In the genomic region with DNA sequence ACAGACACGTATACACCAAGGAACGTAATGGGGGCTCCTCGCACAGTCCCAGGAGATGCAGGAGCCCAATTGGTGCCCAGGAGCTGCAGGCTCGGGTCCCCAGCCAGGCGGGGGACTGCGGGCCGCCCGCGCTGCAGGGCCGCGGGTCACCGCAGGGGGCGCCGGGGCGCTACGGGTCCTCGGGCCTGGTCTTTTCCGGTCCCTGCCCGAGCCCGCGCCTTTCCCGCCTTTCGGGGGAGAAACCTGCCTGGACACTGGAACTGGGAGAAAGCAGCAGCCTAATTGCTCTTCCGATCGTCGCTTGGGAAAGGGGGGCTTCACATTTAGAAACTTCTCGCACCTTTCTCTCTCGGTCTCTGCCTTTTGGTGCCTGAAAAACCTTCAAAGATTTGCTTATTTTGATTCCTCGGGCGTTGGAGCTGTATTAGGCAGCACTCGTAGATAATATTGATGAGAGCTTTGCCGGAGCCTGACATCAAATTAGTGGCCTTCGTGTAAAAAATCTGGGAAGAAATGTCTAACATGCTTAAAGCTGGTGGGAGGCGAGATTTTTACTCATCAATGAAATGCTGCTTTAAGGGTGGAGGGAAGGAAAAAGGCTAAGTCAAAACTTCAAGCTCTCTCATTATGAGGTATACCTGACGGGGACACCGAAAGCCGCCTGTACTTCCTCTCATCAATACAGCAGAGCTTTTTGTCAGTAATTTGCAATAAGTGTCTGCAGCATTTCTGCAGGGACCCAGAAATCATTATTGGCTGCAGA, we compare ENCODE assay signal across 10 cellular contexts. TPM values are rescaled to one million over a fixed set of nuclear protein-coding genes. Genes with fewer than 3 reads are reported as not detected.
DNase-seq lines count a peak whose midpoint lies in the region; ATAC-seq and TF ChIP-seq lines count a peak whose summit lies in the region.
"Had no signal": no experiment of that assay in that cellular context is flagged by ENCODE, and none has a peak within 500 bp of the region (broad histone marks: within the 10 kb centered on the region; RNA-seq: fewer than 3 reads in every experiment).

No MANE protein-coding gene starts in this region.

- H3K27ac ChIP-seq in neural cell (ENCODE audit: low read length), result no peak overlapping the region
- H3K27ac ChIP-seq: upper lobe of left lung had no signal

- H3K36me3 Mint-ChIP-seq in central memory CD8-positive, alpha-beta T cell (ENCODE audit: insufficient read depth), result peaks cover 31% of the 10 kb centered on the region
- peaks cover 6% of the 10 kb centered on the region for H3K36me3 Mint-ChIP-seq in activated T-helper 2 cell treated with anti-CD3 and anti-CD28 coated beads, Interferon-gamma antibody, Interleukin-2, Interleukin-4, amounts not matched to agents 10 μg/mL and 5 μg/mL and 100 μg/mL, durations not matched to agents 14 hours and 24 hours and 36 hours (ENCODE audit: low read depth)

- peaks cover 5% of the 10 kb centered on the region for H3K9me3 Mint-ChIP-seq in central memory CD8-positive, alpha-beta T cell
- peaks cover 6% of the 10 kb centered on the region for H3K9me3 Mint-ChIP-seq in activated T-helper 2 cell treated with anti-CD3 and anti-CD28 coated beads, Interferon-gamma antibody, Interleukin-2, Interleukin-4, amounts not matched to agents 10 μg/mL and 5 μg/mL and 100 μg/mL, durations not matched to agents 14 hours and 24 hours and 36 hours

- no peak for DNase-seq in central memory CD8-positive, alpha-beta T cell (ENCODE audit: low spot score in 2 of 2)
- no peak for DNase-seq in NCI-H345 treated with DMSO at 0.1 percent for 48 hours (lab: John Stamatoyannopoulos, UW; ENCODE audit: unreplicated experiment)
- no peak for DNase-seq in activated T-helper 2 cell treated with anti-CD3 and anti-CD28 coated beads, Interferon-gamma antibody, Interleukin-2, Interleukin-4, amounts not matched to agents 10 μg/mL and 5 μg/mL and 100 μg/mL, durations not matched to agents 14 hours and 24 hours and 36 hours (ENCODE audit: low spot score)
- DNase-seq: NCI-H1417 treated with DMSO at 0.1 percent for 48 hours had no signal

- peaks cover 13% of the 10 kb centered on the region for H3K4me1 ChIP-seq in ES-I3 (ENCODE audit: insufficient read depth, low read length)

- H3K4me3 Mint-ChIP-seq in central memory CD8-positive, alpha-beta T cell, result peak overlapping the region; percentile 77
- no peak overlapping the region for H3K4me3 Mint-ChIP-seq in activated T-helper 2 cell treated with anti-CD3 and anti-CD28 coated beads, Interferon-gamma antibody, Interleukin-2, Interleukin-4, amounts not matched to agents 10 μg/mL and 5 μg/mL and 100 μg/mL, durations not matched to agents 14 hours and 24 hours and 36 hours (ENCODE audit: low read depth)

- peak; percentile 40 for TF ChIP-seq CTCF in neural cell (IDR thresholded peaks at IDR 0.05; ENCODE audit: poor library complexity, severe bottlenecking)

- intact Hi-C loops in activated T-helper 2 cell treated with anti-CD3 and anti-CD28 coated beads, Interferon-gamma antibody, Interleukin-2, Interleukin-4, amounts not matched to agents 10 μg/mL and 5 μg/mL and 100 μg/mL, durations not matched to agents 14 hours and 24 hours and 36 hours (cut with micrococcal nuclease), result loop anchor here (2.0 kb wide), 1 partner anchor 15 kb away; no protein-coding TSS in a partner anchor

- H3K9me2 ChIP-seq in neural cell (ENCODE audit: insufficient read depth, low read length), result no peaks in the 10 kb centered on the region

- no peak overlapping the region for H3K4me3 ChIP-seq in neural cell (ENCODE audit: low read length)

- H3K9me3 ChIP-seq in ES-I3 (ENCODE audit: control insufficient read depth, insufficient read depth, low read length), result no peaks in the 10 kb centered on the region
- no peaks in the 10 kb centered on the region for H3K9me3 ChIP-seq in neural cell (ENCODE audit: low read length)
- H3K9me3 ChIP-seq: upper lobe of left lung had no signal

- H4K20me1 ChIP-seq in neural cell (ENCODE audit: insufficient read depth), result no peaks in the 10 kb centered on the region

- no peak overlapping the region for H2AFZ ChIP-seq in neural cell (ENCODE audit: low read depth, low read length)

- H3F3A ChIP-seq in neural cell (ENCODE audit: insufficient read depth, low read length, poor library complexity, severe bottlenecking), result no peaks in the 10 kb centered on the region

- no peak overlapping the region for H3K27ac Mint-ChIP-seq in central memory CD8-positive, alpha-beta T cell (ENCODE audit: low read depth)
- no peak overlapping the region for H3K27ac Mint-ChIP-seq in activated T-helper 2 cell treated with anti-CD3 and anti-CD28 coated beads, Interferon-gamma antibody, Interleukin-2, Interleukin-4, amounts not matched to agents 10 μg/mL and 5 μg/mL and 100 μg/mL, durations not matched to agents 14 hours and 24 hours and 36 hours

- no peak for TF ChIP-seq RAD21 in neural cell (conservative IDR thresholded peaks at IDR 0.05)

- peak; percentile 57 for ATAC-seq in HG03354 (IDR thresholded peaks at IDR 0.05; ENCODE audit: poor library complexity, severe bottlenecking, unreplicated experiment)
- no peak for ATAC-seq in central memory CD8-positive, alpha-beta T cell (replicated peaks; ENCODE audit: extremely low read depth, poor library complexity, severe bottlenecking)
- ATAC-seq in GM18498 (IDR thresholded peaks at IDR 0.05; ENCODE audit: unreplicated experiment), result no peak
- ATAC-seq in GM21737 (IDR thresholded peaks at IDR 0.05; ENCODE audit: unreplicated experiment), result no peak

- peaks cover 93% of the 10 kb centered on the region for H3K27me3 Mint-ChIP-seq in central memory CD8-positive, alpha-beta T cell
- H3K27me3 Mint-ChIP-seq in activated T-helper 2 cell treated with anti-CD3 and anti-CD28 coated beads, Interferon-gamma antibody, Interleukin-2, Interleukin-4, amounts not matched to agents 10 μg/mL and 5 μg/mL and 100 μg/mL, durations not matched to agents 14 hours and 24 hours and 36 hours (ENCODE audit: low read depth), result peaks cover 86% of the 10 kb centered on the region

- H3K9ac ChIP-seq in ES-I3 (ENCODE audit: low read depth, low read length) (peak overlapping the region; percentile 63), neural cell (ENCODE audit: low read length) (no peak overlapping the region)

- no peak for TF ChIP-seq EP300 in neural cell (conservative IDR thresholded peaks at IDR 0.05; ENCODE audit: poor library complexity, severe bottlenecking)

- H3K27me3 ChIP-seq in neural cell (ENCODE audit: insufficient read depth, low read depth, low read length), result peaks cover 100% of the 10 kb centered on the region

- no peaks in the 10 kb centered on the region for H3K79me2 ChIP-seq in neural cell (replicated peaks; ENCODE audit: insufficient read depth, low read length)

- H3K4me1 Mint-ChIP-seq in central memory CD8-positive, alpha-beta T cell, result peaks cover 39% of the 10 kb centered on the region
- H3K4me1 Mint-ChIP-seq in activated T-helper 2 cell treated with anti-CD3 and anti-CD28 coated beads, Interferon-gamma antibody, Interleukin-2, Interleukin-4, amounts not matched to agents 10 μg/mL and 5 μg/mL and 100 μg/mL, durations not matched to agents 14 hours and 24 hours and 36 hours (ENCODE audit: low read depth), result peaks cover 21% of the 10 kb centered on the region

- H3K4me2 ChIP-seq in neural cell (ENCODE audit: low read length), result no peak overlapping the region

- no peaks in the 10 kb centered on the region for H3K36me3 ChIP-seq in ES-I3 (ENCODE audit: insufficient read depth, low read length)
- no peaks in the 10 kb centered on the region for H3K36me3 ChIP-seq in neural cell (ENCODE audit: insufficient read depth, low read length)
- H3K36me3 ChIP-seq: upper lobe of left lung had no signal

TF ChIP-seq in neural cell, 6 proteins besides CTCF, POLR2A, EP300 and RAD21:
- TF ChIP-seq POLR2AphosphoS5 (IDR thresholded peaks at IDR 0.05) (no peak), TAF1 (IDR thresholded peaks at IDR 0.05; ENCODE audit: low read depth) (no peak), EZH2 (IDR thresholded peaks at IDR 0.05; ENCODE audit: borderline replicate concordance, insufficient read depth, low read length, poor library complexity, severe bottlenecking) (no peak), MXI1 (conservative IDR thresholded peaks at IDR 0.05; ENCODE audit: poor library complexity, severe bottlenecking) (no peak), SMC3 (conservative IDR thresholded peaks at IDR 0.05; ENCODE audit: poor library complexity) (no peak)
- TF ChIP-seq, protein P1, sequence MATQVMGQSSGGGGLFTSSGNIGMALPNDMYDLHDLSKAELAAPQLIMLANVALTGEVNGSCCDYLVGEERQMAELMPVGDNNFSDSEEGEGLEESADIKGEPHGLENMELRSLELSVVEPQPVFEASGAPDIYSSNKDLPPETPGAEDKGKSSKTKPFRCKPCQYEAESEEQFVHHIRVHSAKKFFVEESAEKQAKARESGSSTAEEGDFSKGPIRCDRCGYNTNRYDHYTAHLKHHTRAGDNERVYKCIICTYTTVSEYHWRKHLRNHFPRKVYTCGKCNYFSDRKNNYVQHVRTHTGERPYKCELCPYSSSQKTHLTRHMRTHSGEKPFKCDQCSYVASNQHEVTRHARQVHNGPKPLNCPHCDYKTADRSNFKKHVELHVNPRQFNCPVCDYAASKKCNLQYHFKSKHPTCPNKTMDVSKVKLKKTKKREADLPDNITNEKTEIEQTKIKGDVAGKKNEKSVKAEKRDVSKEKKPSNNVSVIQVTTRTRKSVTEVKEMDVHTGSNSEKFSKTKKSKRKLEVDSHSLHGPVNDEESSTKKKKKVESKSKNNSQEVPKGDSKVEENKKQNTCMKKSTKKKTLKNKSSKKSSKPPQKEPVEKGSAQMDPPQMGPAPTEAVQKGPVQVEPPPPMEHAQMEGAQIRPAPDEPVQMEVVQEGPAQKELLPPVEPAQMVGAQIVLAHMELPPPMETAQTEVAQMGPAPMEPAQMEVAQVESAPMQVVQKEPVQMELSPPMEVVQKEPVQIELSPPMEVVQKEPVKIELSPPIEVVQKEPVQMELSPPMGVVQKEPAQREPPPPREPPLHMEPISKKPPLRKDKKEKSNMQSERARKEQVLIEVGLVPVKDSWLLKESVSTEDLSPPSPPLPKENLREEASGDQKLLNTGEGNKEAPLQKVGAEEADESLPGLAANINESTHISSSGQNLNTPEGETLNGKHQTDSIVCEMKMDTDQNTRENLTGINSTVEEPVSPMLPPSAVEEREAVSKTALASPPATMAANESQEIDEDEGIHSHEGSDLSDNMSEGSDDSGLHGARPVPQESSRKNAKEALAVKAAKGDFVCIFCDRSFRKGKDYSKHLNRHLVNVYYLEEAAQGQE (IDR thresholded peaks at IDR 0.05; ENCODE audit: borderline replicate concordance), result no peak
TF ChIP-seq in neural cell: peak in this region for 0.

RNA-seq across cellular contexts. Expression of gene BARHL2, which starts 12.6 kb away (rescaled TPM):
- not detected in 2 replicates for polyA plus RNA-seq in neural cell
- polyA minus RNA-seq in neural cell, result 0.46 TPM in 1 of 2 replicates, not detected in the other
- not detected in 2 replicates for total RNA-seq in activated T-helper 2 cell treated with anti-CD3 and anti-CD28 coated beads, Interferon-gamma antibody, Interleukin-2, Interleukin-4, amounts not matched to agents 10 μg/mL and 5 μg/mL and 100 μg/mL, durations not matched to agents 14 hours and 24 hours and 36 hours
- total RNA-seq: upper lobe of left lung had no signal
